ENCODE assay signal across 4 cellular contexts in genomic region chr4:66157594-66157993, GRCh38.
A peak's percentile ranks its signal among the peaks of the same experiment; 100 is the strongest.
TF ChIP-seq lines count a peak whose summit lies in the region.

No MANE protein-coding gene starts in this region.

TF ChIP-seq in HepG2, 621 proteins besides CTCF, POLR2A, EP300 and RAD21:
- TF ChIP-seq ZNF879 (CRISPR knock-in tag; IDR thresholded peaks at IDR 0.05) (no peak), YEATS2 (CRISPR knock-in tag; IDR thresholded peaks at IDR 0.05; ENCODE audit: borderline replicate concordance) (no peak), MAFK (conservative IDR thresholded peaks at IDR 0.05 in 1 of 2, IDR thresholded peaks at IDR 0.05 in 1 of 2; ENCODE audit: low read length in 2 of 2) (peak; percentile 64), MAFF (IDR thresholded peaks at IDR 0.05; ENCODE audit: low read depth, low read length) (peak; percentile 40; the same call in 1 of the 2 replicates)

TF ChIP-seq in A549, 52 proteins besides CTCF, POLR2A, EP300 and RAD21:
- TF ChIP-seq FOSB (CRISPR knock-in tag; IDR thresholded peaks at IDR 0.05) (no peak), ZSCAN20 (CRISPR knock-in tag; IDR thresholded peaks at IDR 0.05) (no peak), ATOH8 (CRISPR knock-in tag; IDR thresholded peaks at IDR 0.05; ENCODE audit: low read depth) (no peak), HES2 (IDR thresholded peaks at IDR 0.05) (no peak), EHMT2 (IDR thresholded peaks at IDR 0.05; ENCODE audit: low read depth) (no peak), ZC3H11A (IDR thresholded peaks at IDR 0.05) (no peak), MAFK (IDR thresholded peaks at IDR 0.05; ENCODE audit: partially characterized antibody) (peak; percentile 31)

TF ChIP-seq in IMR-90, 13 proteins besides CTCF, POLR2A, EP300 and RAD21:
- peak; percentile 26; the same call in 1 of the 2 replicates for TF ChIP-seq MAFK (IDR thresholded peaks at IDR 0.05; ENCODE audit: low read depth, low read length)
- no peak for TF ChIP-seq RFX5 (IDR thresholded peaks at IDR 0.05; ENCODE audit: low read depth, low read length)
- TF ChIP-seq CHD1 (IDR thresholded peaks at IDR 0.05; ENCODE audit: low read depth, low read length), result no peak

TF ChIP-seq in K562, 482 proteins besides CTCF, POLR2A, EP300 and RAD21:
- TF ChIP-seq RBM14 (IDR thresholded peaks at IDR 0.05; ENCODE audit: borderline replicate concordance, insufficient read depth, low read depth, low read length) (no peak), ZNF316 (IDR thresholded peaks at IDR 0.05) (peak; percentile 26; the same call in 1 of the 2 replicates)
